ENCODE assay signal across 8 cellular contexts in the genomic region with DNA sequence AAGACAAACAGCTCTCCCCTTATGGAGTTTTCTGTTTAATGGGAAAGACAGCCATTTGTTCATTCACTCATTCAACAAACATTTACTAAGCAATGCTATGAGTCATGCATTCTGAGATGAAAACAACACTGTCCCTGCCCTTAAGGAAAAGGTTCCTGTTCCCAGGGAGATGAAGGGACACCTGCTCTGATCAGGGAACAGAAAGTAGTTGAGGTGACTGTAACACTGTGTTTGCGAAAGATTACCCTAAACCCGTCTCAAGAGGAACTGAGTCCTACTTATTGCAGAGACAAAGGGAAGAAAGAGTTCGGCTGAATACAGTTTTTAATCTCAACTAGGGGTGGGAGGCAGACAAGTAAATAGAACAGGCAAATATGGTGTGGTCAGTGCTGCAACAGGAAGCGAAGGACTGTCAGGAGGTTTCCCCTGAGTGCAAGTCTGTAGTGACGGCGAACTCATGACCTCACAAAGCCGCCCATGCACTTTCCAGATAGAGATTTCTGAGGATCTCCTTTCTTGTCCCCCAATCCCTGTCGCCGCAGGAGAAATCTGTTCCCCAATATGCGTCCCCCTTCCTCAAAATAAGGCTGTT. TPM values are rescaled to one million over a fixed set of nuclear protein-coding genes. Genes with fewer than 3 reads are reported as not detected.
DNase-seq lines count a peak whose midpoint lies in the region; ATAC-seq and TF ChIP-seq lines count a peak whose summit lies in the region.

No MANE protein-coding gene starts in this region.

- H3K36me3 Mint-ChIP-seq in activated CD4-positive, alpha-beta T cell treated with anti-CD3 and anti-CD28 coated beads for 36 hours (ENCODE audit: low read depth): peaks cover 5% of the 10 kb centered on the region

- TF ChIP-seq CTCF in RWPE2 (IDR thresholded peaks at IDR 0.05; ENCODE audit: poor library complexity, severe bottlenecking): no peak
- no peak for TF ChIP-seq CTCF in mammary epithelial cell (conservative IDR thresholded peaks at IDR 0.05 in 1 of 2, IDR thresholded peaks at IDR 0.05 in 1 of 2; ENCODE audit: extremely low read depth in 1 of 2, insufficient read depth in 1 of 2, low read depth in 1 of 2, low read length in 2 of 2)
- no peak for TF ChIP-seq CTCF in kidney epithelial cell (IDR thresholded peaks at IDR 0.05; ENCODE audit: insufficient read depth, low read length, poor library complexity, severe bottlenecking)

- dilution Hi-C loops in mammary epithelial cell (cut with HindIII; ENCODE audit: low sequenced_read_pairs): loop anchor here (5.0 kb wide), 1 partner anchor 34 kb away; no protein-coding TSS in a partner anchor

- no TSS peak for BruUV-seq in mammary epithelial cell (replicated peaks; lab: Mats Ljungman, UMichigan)

- peak overlapping the region; percentile 99 for H2AFZ ChIP-seq in mammary epithelial cell (ENCODE audit: low read depth, low read length)

- H3K4me1 Mint-ChIP-seq in activated CD4-positive, alpha-beta T cell treated with anti-CD3 and anti-CD28 coated beads for 36 hours: peaks cover 48% of the 10 kb centered on the region

- POLR2A ChIA-PET in activated CD4-positive, alpha-beta T cell treated with anti-CD3 and anti-CD28 coated beads for 36 hours (lab: Charles Lee): interaction anchor here (0.6 to 1.6 kb wide), 2 partner anchors 14 to 289 kb away, joined by 3 to 7 read pairs; no protein-coding TSS in a partner anchor

- H3K36me3 ChIP-seq in RWPE2 (ENCODE audit: low read depth) (peaks cover 13% of the 10 kb centered on the region; the same call in 1 of the 2 replicates), mammary epithelial cell (ENCODE audit: insufficient read depth, low read length) (no peaks in the 10 kb centered on the region), kidney epithelial cell (ENCODE audit: control insufficient read depth, insufficient read depth, low read length) (no peaks in the 10 kb centered on the region)

- peak; percentile 47 for ATAC-seq in activated CD4-positive, alpha-beta T cell treated with anti-CD3 and anti-CD28 coated beads for 36 hours
- ATAC-seq in HG03135 (IDR thresholded peaks at IDR 0.05; ENCODE audit: unreplicated experiment): peak; percentile 49
- ATAC-seq in RWPE2 (ENCODE audit: low read depth): peak; percentile 36; the same call in 1 of the 3 replicates

- peak overlapping the region; percentile 21 for H3K27ac ChIP-seq in RWPE2 (ENCODE audit: poor library complexity, severe bottlenecking)
- peak overlapping the region; percentile 87 for H3K27ac ChIP-seq in mammary epithelial cell (ENCODE audit: insufficient read depth, low read depth, low read length)

- H3K4me2 ChIP-seq in mammary epithelial cell (ENCODE audit: insufficient read depth, low read depth, low read length): peak overlapping the region; percentile 58

- H3K79me2 ChIP-seq in mammary epithelial cell (ENCODE audit: insufficient read depth, low read length): peaks cover 63% of the 10 kb centered on the region

- no peaks in the 10 kb centered on the region for H3K27me3 Mint-ChIP-seq in activated CD4-positive, alpha-beta T cell treated with anti-CD3 and anti-CD28 coated beads for 36 hours

- peak overlapping the region; percentile 76 for H3K4me3 ChIP-seq in RWPE2 (ENCODE audit: severe bottlenecking)
- peak overlapping the region; percentile 71 to 92 (median 80) for H3K4me3 ChIP-seq in mammary epithelial cell (replicated peaks in 1 of 3; ENCODE audit: insufficient read depth in 1 of 3, low read depth in 2 of 3, low read length in 3 of 3)
- peak overlapping the region; percentile 97 for H3K4me3 ChIP-seq in kidney epithelial cell (ENCODE audit: low read depth, low read length)

- peak overlapping the region; percentile 90 for H3K9ac ChIP-seq in mammary epithelial cell (ENCODE audit: insufficient read depth, low read length)

- H3K9me3 ChIP-seq in RWPE2 (ENCODE audit: severe bottlenecking) (no peaks in the 10 kb centered on the region), mammary epithelial cell (replicated peaks; ENCODE audit: insufficient read depth, low read length) (no peaks in the 10 kb centered on the region)

- no peaks in the 10 kb centered on the region for H4K20me1 ChIP-seq in mammary epithelial cell (ENCODE audit: insufficient read depth, low read length)

- peaks cover 12% of the 10 kb centered on the region for H3K4me1 ChIP-seq in RWPE2 (ENCODE audit: insufficient read depth, poor library complexity, severe bottlenecking)
- H3K4me1 ChIP-seq in mammary epithelial cell (ENCODE audit: insufficient read depth, low read length): peaks cover 10% of the 10 kb centered on the region

- H3K4me3 Mint-ChIP-seq in activated CD4-positive, alpha-beta T cell treated with anti-CD3 and anti-CD28 coated beads for 36 hours: peak overlapping the region; percentile 89

- DNase-seq in activated CD4-positive, alpha-beta T cell treated with anti-CD3 and anti-CD28 coated beads for 36 hours: peak; percentile 57
- no peak for DNase-seq in activated CD4-positive, alpha-beta T cell treated with anti-CD3 and anti-CD28 coated beads for 1 hour
- DNase-seq in RWPE2 (ENCODE audit: low spot score) (no peak), mammary epithelial cell (peak; percentile 53), kidney epithelial cell (ENCODE audit: low read depth) (no peak), NCI-H1694 (lab: John Stamatoyannopoulos, UW) (no peak)
- peak; percentile 3 for DNase-seq in stimulated activated CD4-positive, alpha-beta T cell treated with anti-CD3 and anti-CD28 coated beads, Interleukin-4, amount 100 ng/mL, for 1 hour

- CTCF ChIA-PET in activated CD4-positive, alpha-beta T cell treated with anti-CD3 and anti-CD28 coated beads for 36 hours (lab: Charles Lee): interaction anchor here (0.7 to 1.6 kb wide), 2 partner anchors 16 to 1532 kb away, joined by 3 to 4 read pairs; no protein-coding TSS in a partner anchor
- CTCF ChIA-PET in mammary epithelial cell (lab: Charles Lee; ENCODE audit: low non-redundant PET): no interaction called here

- in situ Hi-C loops in mammary epithelial cell (cut with MboI; ENCODE audit: low sequenced_read_pairs in 2 of 2): no loop called here

- H3K27me3 ChIP-seq in RWPE2 (ENCODE audit: insufficient read depth, poor library complexity, severe bottlenecking): no peaks in the 10 kb centered on the region
- no peaks in the 10 kb centered on the region for H3K27me3 ChIP-seq in mammary epithelial cell (ENCODE audit: insufficient read depth, low read length)
- no peaks in the 10 kb centered on the region for H3K27me3 ChIP-seq in kidney epithelial cell (ENCODE audit: control insufficient read depth, insufficient read depth, low read length)

- no peaks in the 10 kb centered on the region for H3K9me3 Mint-ChIP-seq in activated CD4-positive, alpha-beta T cell treated with anti-CD3 and anti-CD28 coated beads for 36 hours (ENCODE audit: low read depth)

- WGBS in mammary epithelial cell (ENCODE audit: low coverage, missing lambda C conversion rate): 20% methylated on average over 10 of the region's 10 CpGs

- peak overlapping the region; percentile 90 for H3K27ac Mint-ChIP-seq in activated CD4-positive, alpha-beta T cell treated with anti-CD3 and anti-CD28 coated beads for 36 hours

- intact Hi-C loops in activated CD4-positive, alpha-beta T cell treated with anti-CD3 and anti-CD28 coated beads for 36 hours (cut with DNase I, micrococcal nuclease): loop anchor here (2.0 to 5.0 kb wide), 3 partner anchors 38 to 584 kb away; a partner anchor contains a TSS
- intact Hi-C loops in mammary epithelial cell (cut with micrococcal nuclease): no loop called here

RNA-seq across cellular contexts. Expression of a gene that starts 0.7 kb away (rescaled TPM):
- total RNA-seq in activated CD4-positive, alpha-beta T cell treated with anti-CD3 and anti-CD28 coated beads for 36 hours: 10 to 100 TPM; 25.3 to 33.5 TPM
- total RNA-seq in mammary epithelial cell (10 to 100 TPM; 17.7 to 25.0 TPM), kidney epithelial cell (25.5 and 39.7 TPM in 2 replicates)
- 15.1 TPM for polyA plus RNA-seq in mammary epithelial cell
- 3.9 TPM for polyA minus RNA-seq in mammary epithelial cell

Comparison
In these comparisons a context has a peak if more than half of its experiments do, and no peak if none do; other contexts are left out.
1. DNase-seq: peak in activated CD4-positive, alpha-beta T cell treated with anti-CD3 and anti-CD28 coated beads for 36 hours (single experiment), mammary epithelial cell (single experiment) and stimulated activated CD4-positive, alpha-beta T cell treated with anti-CD3 and anti-CD28 coated beads, Interleukin-4, amount 100 ng/mL, for 1 hour (single experiment); none in activated CD4-positive, alpha-beta T cell treated with anti-CD3 and anti-CD28 coated beads for 1 hour (single experiment), RWPE2 (single experiment), kidney epithelial cell (single experiment) and NCI-H1694 (single experiment).
2. Peak in every context shown above with its lines, with median percentiles within 50 percentile points of each other: ATAC-seq and H3K4me3 ChIP-seq.